In the genomic region with DNA sequence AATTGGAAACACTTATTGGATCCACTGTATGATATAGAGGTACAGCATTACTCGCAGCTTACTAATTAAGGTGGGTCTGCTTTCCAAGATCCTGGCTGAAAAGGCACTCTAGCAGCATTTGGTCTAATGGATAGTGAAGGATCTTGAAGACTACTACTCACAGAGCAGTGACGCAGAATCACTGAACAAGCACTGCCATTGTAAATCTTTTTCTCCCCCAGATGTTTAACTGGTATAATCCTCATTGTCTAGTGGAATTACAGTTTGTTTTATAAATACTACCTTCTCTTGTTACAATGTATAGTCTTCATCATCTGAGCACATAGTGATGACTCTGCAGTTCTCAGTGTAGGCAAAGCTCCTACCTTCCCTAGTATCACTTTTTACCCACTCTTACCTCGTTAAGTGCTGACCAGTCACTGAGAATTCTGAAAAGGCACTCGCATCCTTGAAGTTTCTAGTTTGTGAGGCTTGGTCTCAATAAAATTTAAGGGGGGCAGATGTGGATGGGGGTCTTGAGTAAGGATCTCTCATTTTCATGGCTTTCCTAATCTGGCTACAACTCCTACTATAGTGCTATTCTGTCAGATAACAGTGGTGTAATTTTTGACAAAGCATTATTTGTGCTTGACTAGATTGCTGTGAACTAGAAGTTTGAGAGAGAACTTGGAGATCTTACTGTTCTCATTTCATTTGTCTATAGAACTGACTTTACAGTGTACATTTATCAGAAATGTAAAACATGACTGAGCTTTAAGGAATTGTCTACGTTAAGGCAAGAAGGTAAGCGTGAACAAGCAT, we compare ENCODE assay signal across 18 cellular contexts. TPM values are rescaled to one million over a fixed set of nuclear protein-coding genes. Genes with fewer than 3 reads are reported as not detected.
A peak's percentile ranks its signal among the peaks of the same experiment; 100 is the strongest.
DNase-seq lines count a peak whose midpoint lies in the region; ATAC-seq and TF ChIP-seq lines count a peak whose summit lies in the region.
"Had no signal": no experiment of that assay in that cellular context is flagged by ENCODE, and none has a peak within 500 bp of the region (broad histone marks: within the 10 kb centered on the region; RNA-seq: fewer than 3 reads in every experiment).

No MANE protein-coding gene starts in this region.

- peaks cover 7% of the 10 kb centered on the region for H3K36me3 Mint-ChIP-seq in chondrocyte (ENCODE audit: low read depth)

- H3K27me3 Mint-ChIP-seq in chondrocyte (ENCODE audit: low read depth), result no peaks in the 10 kb centered on the region
- H3K27me3 Mint-ChIP-seq: activated CD4-positive, alpha-beta memory T cell treated with anti-CD3 and anti-CD28 coated beads for 36 hours; stimulated activated naive CD8-positive, alpha-beta T cell treated with anti-CD3 and anti-CD28 coated beads, Interleukin-15, Interleukin-2, amounts not matched to agents 100 ng/mL and 50 ng/mL, for 24 hours had no signal

- TF ChIP-seq CTCF in chondrocyte (IDR thresholded peaks at IDR 0.05), result no peak
- no peak for TF ChIP-seq CTCF in osteoblast (IDR thresholded peaks at IDR 0.05; ENCODE audit: extremely low read depth, low read depth, low read length)

- peak; percentile 14 for DNase-seq in DMS79 treated with DMSO at 0.1 percent for 48 hours (lab: John Stamatoyannopoulos, UW)
- DNase-seq in NCI-H69 (lab: John Stamatoyannopoulos, UW), result peak; percentile 23
- no peak for DNase-seq in chondrocyte (ENCODE audit: low spot score)
- peak; percentile 59 for DNase-seq in osteoblast (ENCODE audit: insufficient read length, low spot score, missing footprints)
- no peak for DNase-seq in NOMO-1 treated with DMSO at 0.1 percent for 48 hours (lab: John Stamatoyannopoulos, UW; ENCODE audit: unreplicated experiment)
- DNase-seq in iPS-NIHi7 (ENCODE audit: extremely low spot score), result no peak
- DNase-seq: activated CD4-positive, alpha-beta memory T cell treated with anti-CD3 and anti-CD28 coated beads for 36 hours; activated gamma-delta T cell treated with Interleukin-2 at 50 U/mL for 16 hours; GF-D8; GOT3; left ventricle myocardium inferior; NCI-H187 treated with DMSO at 0.1 percent for 48 hours had no signal

- H3K27ac ChIP-seq in osteoblast (ENCODE audit: low read depth, low read length), result no peak overlapping the region
- H3K27ac ChIP-seq: hepatocyte, left ventricle myocardium inferior had no signal

- H4K20me1 ChIP-seq in osteoblast (ENCODE audit: insufficient read depth, low read length), result peaks cover 59% of the 10 kb centered on the region

- no peaks in the 10 kb centered on the region for H3K9me3 Mint-ChIP-seq in chondrocyte (ENCODE audit: low read depth)
- H3K9me3 Mint-ChIP-seq: activated CD4-positive, alpha-beta memory T cell treated with anti-CD3 and anti-CD28 coated beads for 36 hours; CD14-positive monocyte; neural crest cell; stimulated activated naive CD8-positive, alpha-beta T cell treated with anti-CD3 and anti-CD28 coated beads, Interleukin-15, Interleukin-2, amounts not matched to agents 100 ng/mL and 50 ng/mL, for 24 hours had no signal

- peaks cover 8% of the 10 kb centered on the region for H3K36me3 ChIP-seq in osteoblast (ENCODE audit: insufficient read depth, low read length)
- H3K36me3 ChIP-seq: left ventricle myocardium inferior had no signal

- peaks cover 20% of the 10 kb centered on the region for H3K4me1 ChIP-seq in osteoblast (ENCODE audit: insufficient read depth, low read length)

- no peak overlapping the region for H3K4me3 ChIP-seq in osteoblast (ENCODE audit: insufficient read depth, low read length)
- H3K4me3 ChIP-seq: hepatocyte, left ventricle myocardium inferior had no signal

- no peak for ATAC-seq in GM18519 (IDR thresholded peaks at IDR 0.05; ENCODE audit: low FRiP score, unreplicated experiment)
- no peak for ATAC-seq in GM19455 (IDR thresholded peaks at IDR 0.05; ENCODE audit: unreplicated experiment)

- H3K4me1 Mint-ChIP-seq in chondrocyte (ENCODE audit: low read depth), result peaks cover 67% of the 10 kb centered on the region

- no peak overlapping the region for H2AFZ ChIP-seq in osteoblast (ENCODE audit: low read length)
- H2AFZ ChIP-seq: hepatocyte had no signal

- H3K79me2 ChIP-seq in osteoblast (ENCODE audit: insufficient read depth, low read length), result peaks cover 99% of the 10 kb centered on the region

- H3K27me3 ChIP-seq in osteoblast (ENCODE audit: insufficient read depth, low read length), result no peaks in the 10 kb centered on the region
- H3K27me3 ChIP-seq: hepatocyte had no signal

- H3K27ac Mint-ChIP-seq in chondrocyte (ENCODE audit: unreplicated experiment), result peak overlapping the region; percentile 58
- H3K27ac Mint-ChIP-seq: activated CD4-positive, alpha-beta memory T cell treated with anti-CD3 and anti-CD28 coated beads for 36 hours; stimulated activated naive CD8-positive, alpha-beta T cell treated with anti-CD3 and anti-CD28 coated beads, Interleukin-15, Interleukin-2, amounts not matched to agents 100 ng/mL and 50 ng/mL, for 24 hours had no signal

- H3K9me3 ChIP-seq in osteoblast (ENCODE audit: low read depth, low read length), result no peaks in the 10 kb centered on the region
- H3K9me3 ChIP-seq: left ventricle myocardium inferior had no signal

- no peak overlapping the region for H3K4me3 Mint-ChIP-seq in chondrocyte (ENCODE audit: unreplicated experiment)
- H3K4me3 Mint-ChIP-seq: activated CD4-positive, alpha-beta memory T cell treated with anti-CD3 and anti-CD28 coated beads for 36 hours; CD14-positive monocyte; neural crest cell; stimulated activated naive CD8-positive, alpha-beta T cell treated with anti-CD3 and anti-CD28 coated beads, Interleukin-15, Interleukin-2, amounts not matched to agents 100 ng/mL and 50 ng/mL, for 24 hours had no signal

- H3K4me2 ChIP-seq in osteoblast (ENCODE audit: insufficient read depth, low read length), result no peak overlapping the region
- H3K4me2 ChIP-seq: hepatocyte had no signal

RNA-seq across cellular contexts. Expression of a gene that starts 23.2 kb away (rescaled TPM):
- total RNA-seq in chondrocyte, result 45.2 to 60.1 TPM (median 59.0 TPM) in 3 replicates
- total RNA-seq in osteoblast, result 77.2 and 86.9 TPM in 2 replicates

Comparison
In these comparisons a context has a peak if more than half of its experiments do, and no peak if none do; other contexts are left out.
1. DNase-seq: peak in DMS79 treated with DMSO at 0.1 percent for 48 hours (single experiment), NCI-H69 (single experiment) and osteoblast (single experiment); none in chondrocyte (single experiment), NOMO-1 treated with DMSO at 0.1 percent for 48 hours (single experiment) and iPS-NIHi7 (single experiment).